In genomic region chr11:18420067-18420466, GRCh38 we compare ENCODE assay signal across 2 cellular contexts.
TF ChIP-seq lines count a peak whose summit lies in the region.

No MANE protein-coding gene starts in this region.

TF ChIP-seq in SK-N-SH, 30 proteins besides CTCF, POLR2A, EP300 and RAD21 (continued from another document):
- no peak for TF ChIP-seq REST (IDR thresholded peaks at IDR 0.05; ENCODE audit: low read depth, low read length)
- TF ChIP-seq ZBTB33 (IDR thresholded peaks at IDR 0.05; ENCODE audit: borderline replicate concordance, low read depth): no peak
- TF ChIP-seq MAX (IDR thresholded peaks at IDR 0.05; ENCODE audit: low read depth): no peak
- TF ChIP-seq USF1 (IDR thresholded peaks at IDR 0.05; ENCODE audit: borderline replicate concordance, low read depth): no peak
- no peak for TF ChIP-seq RXRA (IDR thresholded peaks at IDR 0.05; ENCODE audit: borderline replicate concordance, low read depth)

TF ChIP-seq in SK-N-SH treated with all-trans-retinoic acid at 6 μM for 48 hours, 23 proteins besides CTCF, POLR2A, EP300 and RAD21 (continued from another document):
- TF ChIP-seq TSHZ2 (CRISPR knock-in tag; IDR thresholded peaks at IDR 0.05): no peak
